ENCODE assay signal across 9 cellular contexts in genomic region chr16:50265716-50266336, GRCh38. TPM values are rescaled to one million over a fixed set of nuclear protein-coding genes. Genes with fewer than 3 reads are reported as not detected.
A peak's percentile ranks its signal among the peaks of the same experiment; 100 is the strongest.
DNase-seq lines count a peak whose midpoint lies in the region; ATAC-seq and TF ChIP-seq lines count a peak whose summit lies in the region.
"Had no signal": no experiment of that assay in that cellular context is flagged by ENCODE, and none has a peak within 500 bp of the region (broad histone marks: within the 10 kb centered on the region; RNA-seq: fewer than 3 reads in every experiment).

No MANE protein-coding gene starts in this region.

- H3K36me3 ChIP-seq in GM23338 (ENCODE audit: insufficient read depth) (no peaks in the 10 kb centered on the region), RWPE2 (ENCODE audit: low read depth) (no peaks in the 10 kb centered on the region), skeletal muscle tissue (ENCODE audit: control insufficient read depth in 3 of 3, insufficient read depth in 3 of 3, low read length in 3 of 3) (no peaks in the 10 kb centered on the region)

- H3K4me1 ChIP-seq in GM23338 (ENCODE audit: insufficient read depth) (peaks cover 7% of the 10 kb centered on the region; the same call in 1 of the 2 replicates), RWPE2 (ENCODE audit: insufficient read depth, poor library complexity, severe bottlenecking) (peaks cover 12% of the 10 kb centered on the region), skeletal muscle tissue (ENCODE audit: control insufficient read depth in 3 of 3, insufficient read depth in 3 of 3, low read length in 3 of 3) (peaks cover 2 to 23% (median 15%) of the 10 kb centered on the region in 3 donors)

- H3K4me3 Mint-ChIP-seq in GM23338, result no peak overlapping the region

- DNase-seq in GM23338 (ENCODE audit: low spot score) (no peak), RWPE2 (ENCODE audit: low spot score) (peak; percentile 45), fibroblast of mammary gland (ENCODE audit: low read depth) (no peak), NCI-H2107 (lab: John Stamatoyannopoulos, UW) (no peak)

- peak overlapping the region; percentile 38; the same call in 1 of the 2 replicates for H3K4me2 ChIP-seq in GM23338

- H2AFZ ChIP-seq in GM23338, result 0 out of 2 replicates have a peak overlapping the region, but pooled peaks have one; percentile 3

- peaks cover 14% of the 10 kb centered on the region for H3K4me1 Mint-ChIP-seq in GM23338

- no peaks in the 10 kb centered on the region for H3K9me2 ChIP-seq in GM23338 (ENCODE audit: insufficient read depth)

- H3K36me3 Mint-ChIP-seq in GM23338 (ENCODE audit: low read depth), result no peaks in the 10 kb centered on the region

- no peaks in the 10 kb centered on the region for H3F3A ChIP-seq in GM23338 (replicated peaks; ENCODE audit: low read depth)

- H3K27me3 Mint-ChIP-seq in GM23338 (ENCODE audit: insufficient read depth, low read depth, poor library complexity), result peaks cover 12% of the 10 kb centered on the region

- H3K9me3 ChIP-seq in RWPE2 (ENCODE audit: severe bottlenecking), result no peaks in the 10 kb centered on the region
- no peaks in the 10 kb centered on the region for H3K9me3 ChIP-seq in skeletal muscle tissue (ENCODE audit: control insufficient read depth in 3 of 3, low read length in 3 of 3)

- H3K9me3 Mint-ChIP-seq in GM23338, result no peaks in the 10 kb centered on the region

- ATAC-seq in GM23338, result no peak
- no peak for ATAC-seq in RWPE2 (ENCODE audit: low read depth)
- ATAC-seq in esophagus mucosa, result no peak
- ATAC-seq in HG03460 (IDR thresholded peaks at IDR 0.05; ENCODE audit: unreplicated experiment), result no peak

- H3K27me3 ChIP-seq in GM23338 (ENCODE audit: insufficient read depth) (no peaks in the 10 kb centered on the region), RWPE2 (ENCODE audit: insufficient read depth, poor library complexity, severe bottlenecking) (no peaks in the 10 kb centered on the region), skeletal muscle tissue (ENCODE audit: control insufficient read depth in 3 of 3, insufficient read depth in 3 of 3, low read length in 3 of 3) (peaks cover 2 to 17% (median 4%) of the 10 kb centered on the region in 3 donors)
- H3K27me3 ChIP-seq: dorsolateral prefrontal cortex had no signal

- H3K4me3 ChIP-seq in GM23338 (no peak overlapping the region), RWPE2 (ENCODE audit: severe bottlenecking) (no peak overlapping the region), fibroblast of mammary gland (ENCODE audit: control insufficient read depth, low read depth, low read length) (peak overlapping the region; percentile 60), skeletal muscle tissue (ENCODE audit: low read length in 3 of 3) (no peak overlapping the region)

- H3K9ac ChIP-seq in skeletal muscle tissue (ENCODE audit: low read depth in 1 of 3, low read length in 3 of 3), result peak overlapping the region in 1 of 3 donors; percentile 40

- no peaks in the 10 kb centered on the region for H4K20me1 ChIP-seq in GM23338 (replicated peaks; ENCODE audit: insufficient read depth)

- H3K79me2 ChIP-seq in GM23338 (replicated peaks; ENCODE audit: insufficient read depth), result no peaks in the 10 kb centered on the region

- no peak overlapping the region for H3K27ac Mint-ChIP-seq in GM23338

- TF ChIP-seq CTCF in GM23338 (conservative IDR thresholded peaks at IDR 0.05; ENCODE audit: low read depth in 2 of 2) (no peak), RWPE2 (IDR thresholded peaks at IDR 0.05; ENCODE audit: poor library complexity, severe bottlenecking) (no peak), fibroblast of mammary gland (conservative IDR thresholded peaks at IDR 0.05; ENCODE audit: control insufficient read depth, insufficient read depth, low read depth, low read length) (no peak)

- H3K27ac ChIP-seq in GM23338 (ENCODE audit: low read depth) (no peak overlapping the region), RWPE2 (ENCODE audit: poor library complexity, severe bottlenecking) (peak overlapping the region; percentile 32), skeletal muscle tissue (ENCODE audit: low read depth, low read length) (peak overlapping the region; percentile 30)
- H3K27ac ChIP-seq: VCaP had no signal

TF ChIP-seq in GM23338, 12 proteins besides CTCF, POLR2A, EP300 and RAD21 (continues in another document):
- TF ChIP-seq CREB1 (CRISPR knock-in tag; IDR thresholded peaks at IDR 0.05; ENCODE audit: low read depth) (no peak), ZNF114 (CRISPR knock-in tag; IDR thresholded peaks at IDR 0.05) (no peak), ZNF462 (CRISPR knock-in tag; IDR thresholded peaks at IDR 0.05) (no peak), ETS1 (IDR thresholded peaks at IDR 0.05) (no peak), ZNF331 (CRISPR knock-in tag; IDR thresholded peaks at IDR 0.05; ENCODE audit: low read depth) (no peak)

RNA-seq across cellular contexts. Expression of gene ADCY7, which starts 0.5 kb away (rescaled TPM):
- 10.5 and 10.8 TPM in 2 replicates for total RNA-seq in GM23338 (2014; rRNA removed; shearing (Covaris generic))
- 2.4 and 2.5 TPM in 2 replicates for polyA plus RNA-seq in GM23338 (2016; fragmentation: Nextera tagmentation; extraction: Ambion mirVana)
- 9.4 TPM for total RNA-seq in skeletal muscle tissue
- total RNA-seq in esophagus mucosa, result 26.8 TPM
